12 cellular contexts compared by ENCODE assay signal in the genomic region with DNA sequence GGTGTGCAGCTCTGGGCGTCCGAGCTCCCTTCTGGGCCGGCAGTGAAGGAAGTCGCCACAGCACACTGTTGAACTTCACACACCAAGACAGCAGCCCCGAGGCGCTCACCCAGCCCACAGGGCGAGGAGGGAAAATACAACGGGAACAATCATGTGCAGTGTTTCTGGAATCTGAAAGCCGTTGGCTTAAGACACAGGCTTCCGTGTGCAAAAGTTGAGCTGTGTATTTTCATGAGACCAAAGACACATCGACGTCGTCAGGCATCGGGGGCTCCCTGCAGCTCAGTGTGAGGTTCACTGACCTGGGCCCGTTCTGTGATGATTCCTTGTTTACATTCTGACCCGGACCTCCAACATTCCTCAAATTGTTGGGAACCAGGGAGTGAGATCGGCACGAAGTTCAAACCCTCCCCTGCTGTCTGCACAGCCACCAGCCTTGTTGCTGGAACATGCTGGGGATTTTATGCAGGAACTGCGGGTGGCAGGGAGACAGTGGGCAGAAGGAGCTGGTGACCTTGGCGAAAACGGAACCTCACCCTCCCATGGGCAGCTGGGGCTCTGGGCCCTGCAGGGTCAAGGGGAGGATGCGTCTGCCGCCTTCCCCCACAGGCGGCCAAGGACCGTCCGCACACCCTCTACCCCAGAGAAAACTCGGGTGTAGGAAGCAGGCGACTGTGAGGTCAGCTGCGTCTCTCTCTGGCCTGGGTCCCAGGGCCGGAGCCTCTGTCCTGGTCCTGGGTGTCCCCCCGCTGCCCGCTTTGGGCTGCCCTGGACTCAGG.
DNase-seq lines count a peak whose midpoint lies in the region; ATAC-seq and TF ChIP-seq lines count a peak whose summit lies in the region.
"Had no signal": no experiment of that assay in that cellular context is flagged by ENCODE, and none has a peak within 500 bp of the region (broad histone marks: within the 10 kb centered on the region; RNA-seq: fewer than 3 reads in every experiment).

No MANE protein-coding gene starts in this region.

- peak overlapping the region; percentile 8; the same call in 1 of the 2 replicates for H3K4ac ChIP-seq in H9 (ENCODE audit: low read depth, low read length)

- H3K23me2 ChIP-seq in H9 (ENCODE audit: insufficient read length, low read depth, low read length, poor library complexity, severe bottlenecking), result no peaks in the 10 kb centered on the region

- no peak overlapping the region for H3K4me3 ChIP-seq in skeletal muscle satellite cell (ENCODE audit: low read length)
- H3K4me3 ChIP-seq: esophagus squamous epithelium had no signal

- DNase-seq in H9 (peak; percentile 33), kidney tubule cell (ENCODE audit: low spot score) (peak; percentile 34), A172 (ENCODE audit: low spot score) (no peak)
- peak in 1 of 2 donors; percentile 6 for DNase-seq in central memory CD8-positive, alpha-beta T cell (ENCODE audit: low spot score in 2 of 2)
- DNase-seq in activated effector memory CD4-positive, alpha-beta T cell treated with Interleukin-2 at 50 U/mL for 16 hours, result no peak
- no peak for DNase-seq in NK-92 treated with Interleukin-12 subunit alpha and Interleukin-12 subunit beta, amount 100 ng/mL, for 24 hours (lab: John Stamatoyannopoulos, UW)
- DNase-seq: esophagus squamous epithelium, left colon, NCI-H2107 had no signal

- H3K18ac ChIP-seq in H9 (ENCODE audit: insufficient read length, low read depth, low read length), result no peak overlapping the region

- H3K4me2 ChIP-seq in H9 (ENCODE audit: insufficient read depth, insufficient read length, low read length), result no peak overlapping the region
- H3K4me2 ChIP-seq in skeletal muscle satellite cell (ENCODE audit: low read length), result peak overlapping the region; percentile 5

- H2BK20ac ChIP-seq in H9 (ENCODE audit: low read depth, low read length, poor library complexity, severe bottlenecking), result no peak overlapping the region

- H4K5ac ChIP-seq in H9 (ENCODE audit: insufficient read length, low read depth, low read length), result no peak overlapping the region

- WGBS in H9 (ENCODE audit: extremely low coverage, insufficient read length, low lambda C conversion rate), result no CpG with 5 or more reads among the region's 32 CpGs

- H3K9ac ChIP-seq in H9 (ENCODE audit: extremely low read depth, insufficient read length, low read length), result no peak overlapping the region
- peak overlapping the region; percentile 3 for H3K9ac ChIP-seq in skeletal muscle satellite cell (ENCODE audit: low read depth, low read length)

- no peaks in the 10 kb centered on the region for H4K20me1 ChIP-seq in H9 (ENCODE audit: control insufficient read depth, insufficient read depth, insufficient read length)

- no peak overlapping the region for H2AK5ac ChIP-seq in H9 (ENCODE audit: insufficient read length, low read length)

- H2BK5ac ChIP-seq in H9 (ENCODE audit: insufficient read length, low read length), result no peak overlapping the region

- no peak overlapping the region for H3K23ac ChIP-seq in H9 (ENCODE audit: insufficient read length, low read depth, low read length)

- no peak overlapping the region for H4K8ac ChIP-seq in H9 (replicated peaks; ENCODE audit: insufficient read length, low read depth, low read length)

- H3K4me1 ChIP-seq in H9 (ENCODE audit: insufficient read depth, low read length) (0 out of 2 replicates have a peak, but pooled peaks cover 1% of the 10 kb centered on the region), skeletal muscle satellite cell (ENCODE audit: control insufficient read depth, insufficient read depth, low read length) (peaks cover 37% of the 10 kb centered on the region)

- peaks cover 17 to 25% of the 10 kb centered on the region in 2 experiments for H3K4me1 Mint-ChIP-seq in H9
- H3K4me1 Mint-ChIP-seq in central memory CD8-positive, alpha-beta T cell, result no peaks in the 10 kb centered on the region

- H3K56ac ChIP-seq in H9 (ENCODE audit: insufficient read length, low read depth, low read length), result no peak overlapping the region

- peak overlapping the region; percentile 54 for H3K14ac ChIP-seq in H9 (ENCODE audit: insufficient read depth, low read length)

- peaks cover 0 to 7% of the 10 kb centered on the region in 2 experiments; a peak in 2 of 5 replicates for H3K9me3 Mint-ChIP-seq in H9
- H3K9me3 Mint-ChIP-seq in central memory CD8-positive, alpha-beta T cell, result no peaks in the 10 kb centered on the region

- H3T11ph ChIP-seq in H9 (ENCODE audit: low read length), result no peak overlapping the region

- no peak overlapping the region for H2BK120ac ChIP-seq in H9 (ENCODE audit: low read depth, low read length, poor library complexity, severe bottlenecking)

- H2BK12ac ChIP-seq in H9 (ENCODE audit: insufficient read length, low read depth, low read length), result no peak overlapping the region

- no peaks in the 10 kb centered on the region for H3K79me2 ChIP-seq in H9 (ENCODE audit: insufficient read depth, low read length)

- no peak for ATAC-seq in central memory CD8-positive, alpha-beta T cell (replicated peaks; ENCODE audit: extremely low read depth, poor library complexity, severe bottlenecking)
- no peak for ATAC-seq in HG03108 (IDR thresholded peaks at IDR 0.05; ENCODE audit: unreplicated experiment)
- ATAC-seq: HCT116, left colon had no signal

- no peak for TF ChIP-seq CTCF in H9 (conservative IDR thresholded peaks at IDR 0.05)

- H3K27me3 Mint-ChIP-seq in H9 (ENCODE audit: low read depth), result peaks cover 2% of the 10 kb centered on the region
- peaks cover 40% of the 10 kb centered on the region for H3K27me3 Mint-ChIP-seq in central memory CD8-positive, alpha-beta T cell

- H4K91ac ChIP-seq in H9 (ENCODE audit: insufficient read length, low read depth, low read length), result no peak overlapping the region

- no peaks in the 10 kb centered on the region; a peak in 1 of 7 replicates for H3K36me3 Mint-ChIP-seq in H9 (ENCODE audit: insufficient read depth in 1 of 3, low read depth in 3 of 3)
- peaks cover 1% of the 10 kb centered on the region for H3K36me3 Mint-ChIP-seq in central memory CD8-positive, alpha-beta T cell (ENCODE audit: insufficient read depth)

- H3K79me1 ChIP-seq in H9 (ENCODE audit: insufficient read depth, low read depth, low read length, poor library complexity, severe bottlenecking), result no peaks in the 10 kb centered on the region

- no peaks in the 10 kb centered on the region for H3K36me3 ChIP-seq in skeletal muscle satellite cell (ENCODE audit: insufficient read depth, low read length)
- H3K36me3 ChIP-seq: esophagus squamous epithelium had no signal

- H3K9me3 ChIP-seq in H9 (ENCODE audit: control insufficient read depth, low read depth, low read length) (no peaks in the 10 kb centered on the region), skeletal muscle satellite cell (replicated peaks; ENCODE audit: low read length) (no peaks in the 10 kb centered on the region)
- H3K9me3 ChIP-seq: esophagus squamous epithelium had no signal

- no peak overlapping the region for H3K4me3 Mint-ChIP-seq in H9
- no peak overlapping the region for H3K4me3 Mint-ChIP-seq in central memory CD8-positive, alpha-beta T cell

- H3K27ac ChIP-seq in H9 (ENCODE audit: insufficient read length, low read depth, low read length), result no peak overlapping the region
- H3K27ac ChIP-seq: esophagus squamous epithelium had no signal

- H2BK15ac ChIP-seq in H9 (ENCODE audit: low read depth, low read length), result no peak overlapping the region

- no peak overlapping the region for H2AFZ ChIP-seq in H9 (ENCODE audit: low read length)

- H3K27me3 ChIP-seq in H9 (ENCODE audit: insufficient read depth, low read length) (no peaks in the 10 kb centered on the region), skeletal muscle satellite cell (ENCODE audit: control insufficient read depth, insufficient read depth, low read length) (peaks cover 44% of the 10 kb centered on the region)

- H3K27ac Mint-ChIP-seq in H9, result peak overlapping the region in 2 of 3 experiments; percentile 64 to 92; a peak in 5 of 7 replicates
- peak overlapping the region; percentile 16 for H3K27ac Mint-ChIP-seq in central memory CD8-positive, alpha-beta T cell (ENCODE audit: low read depth)

Comparison
In these comparisons a context has a peak if more than half of its experiments do, and no peak if none do; other contexts are left out.
1. DNase-seq: peak in H9 (single experiment) and kidney tubule cell (single experiment); none in activated effector memory CD4-positive, alpha-beta T cell treated with Interleukin-2 at 50 U/mL for 16 hours (single experiment), NK-92 treated with Interleukin-12 subunit alpha and Interleukin-12 subunit beta, amount 100 ng/mL, for 24 hours (single experiment) and A172 (single experiment).